8 cellular contexts compared by ENCODE assay signal in the genomic region with DNA sequence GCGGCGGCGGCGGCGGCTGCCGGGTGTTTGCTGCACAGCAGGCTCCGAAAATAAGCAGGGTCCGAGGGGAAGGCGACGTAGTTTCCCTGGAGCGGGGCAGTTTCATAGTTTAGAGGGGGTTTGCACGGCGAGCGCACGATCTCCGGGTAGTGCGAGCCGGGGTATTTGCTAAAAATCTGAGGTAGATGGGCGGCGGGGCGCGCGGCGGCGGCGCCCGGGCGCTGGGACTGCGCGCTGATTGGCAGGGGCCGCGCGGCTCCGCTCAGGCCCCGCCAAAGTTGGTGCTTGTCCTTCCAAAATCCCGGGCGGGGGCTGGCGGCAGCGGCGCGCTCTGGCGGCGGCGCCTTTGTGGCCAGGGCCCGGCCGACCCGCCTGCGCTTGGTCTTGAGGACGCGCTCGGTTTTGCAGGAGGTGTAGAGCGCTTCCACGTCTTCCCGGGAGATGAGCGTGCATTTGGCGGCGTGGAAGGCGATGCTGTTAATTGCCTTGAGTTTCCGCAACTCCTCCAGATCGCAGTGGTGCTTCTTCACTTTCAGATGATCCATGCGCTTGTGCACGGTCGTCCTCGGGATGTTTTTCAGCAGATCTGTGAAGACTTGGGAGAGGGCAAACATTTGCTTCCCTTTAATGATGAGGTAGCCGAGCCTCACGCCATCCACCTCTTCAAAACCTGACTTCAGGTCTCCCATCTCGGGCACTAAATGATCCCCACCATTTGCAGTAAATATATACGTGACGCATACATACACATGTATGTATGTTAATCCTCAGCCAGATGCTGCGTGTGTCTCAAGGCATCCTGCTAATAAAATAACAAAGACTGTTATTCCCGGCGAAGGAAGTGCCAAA. TPM values are rescaled to one million over a fixed set of nuclear protein-coding genes. Genes with fewer than 3 reads are reported as not detected.
DNase-seq lines count a peak whose midpoint lies in the region; ATAC-seq and TF ChIP-seq lines count a peak whose summit lies in the region.

No MANE protein-coding gene starts in this region.

- peak; percentile 64 for ATAC-seq in GM21528 (IDR thresholded peaks at IDR 0.05; ENCODE audit: low FRiP score, unreplicated experiment)

- H3K4me1 Mint-ChIP-seq in activated CD4-positive, alpha-beta memory T cell treated with anti-CD3 and anti-CD28 coated beads, Interleukin-2, amount 10 ng/mL, durations not matched to agents 7 days and 5 days = peaks cover 46% of the 10 kb centered on the region
- peaks cover 82% of the 10 kb centered on the region for H3K4me1 Mint-ChIP-seq in neural crest cell

- H3K27ac Mint-ChIP-seq in activated CD4-positive, alpha-beta memory T cell treated with anti-CD3 and anti-CD28 coated beads, Interleukin-2, amount 10 ng/mL, durations not matched to agents 7 days and 5 days = no peak overlapping the region
- H3K27ac Mint-ChIP-seq in neural crest cell (ENCODE audit: unreplicated experiment) = peak overlapping the region; percentile 95

- TF ChIP-seq CTCF in fibroblast of villous mesenchyme (IDR thresholded peaks at IDR 0.05; ENCODE audit: insufficient read depth, low read depth, low read length) (no peak), neural crest cell (conservative IDR thresholded peaks at IDR 0.05) (peak; percentile 14)

- DNase-seq in NCI-H2227 (lab: John Stamatoyannopoulos, UW; ENCODE audit: unreplicated experiment) (peak; percentile 40), NCI-H2227 treated with DMSO at 0.1 percent for 48 hours (lab: John Stamatoyannopoulos, UW) (no peak), HuH-7.5 (ENCODE audit: low spot score) (peak; percentile 75), fibroblast of villous mesenchyme (ENCODE audit: low read depth) (peak; percentile 67), neural crest cell (ENCODE audit: low read depth, low spot score) (no peak)
- peak; percentile 36 for DNase-seq in activated CD4-positive, alpha-beta memory T cell treated with anti-CD3 and anti-CD28 coated beads, Interleukin-2, amount 10 ng/mL, durations not matched to agents 7 days and 5 days
- no peak for DNase-seq in effector CD8-positive, alpha-beta T cell (lab: John Stamatoyannopoulos, UW)

- H3K9me3 Mint-ChIP-seq in activated CD4-positive, alpha-beta memory T cell treated with anti-CD3 and anti-CD28 coated beads, Interleukin-2, amount 10 ng/mL, durations not matched to agents 7 days and 5 days = no peaks in the 10 kb centered on the region
- no peaks in the 10 kb centered on the region for H3K9me3 Mint-ChIP-seq in neural crest cell

- peaks cover 78% of the 10 kb centered on the region for H3K27me3 Mint-ChIP-seq in activated CD4-positive, alpha-beta memory T cell treated with anti-CD3 and anti-CD28 coated beads, Interleukin-2, amount 10 ng/mL, durations not matched to agents 7 days and 5 days
- H3K27me3 Mint-ChIP-seq in neural crest cell (ENCODE audit: low read depth) = peaks cover 20% of the 10 kb centered on the region

- H3K36me3 Mint-ChIP-seq in activated CD4-positive, alpha-beta memory T cell treated with anti-CD3 and anti-CD28 coated beads, Interleukin-2, amount 10 ng/mL, durations not matched to agents 7 days and 5 days (ENCODE audit: low read depth) = no peaks in the 10 kb centered on the region
- H3K36me3 Mint-ChIP-seq in neural crest cell (ENCODE audit: low read depth) = peaks cover 14% of the 10 kb centered on the region

- POLR2A ChIA-PET in activated CD4-positive, alpha-beta memory T cell treated with anti-CD3 and anti-CD28 coated beads, Interleukin-2, amount 10 ng/mL, durations not matched to agents 7 days and 5 days (lab: Charles Lee) = interaction anchor here (1.0 to 2.0 kb wide), 3 partner anchors 10 to 21 kb away, joined by 3 to 9 read pairs (median 5); no protein-coding TSS in a partner anchor

- H3K4me3 ChIP-seq in fibroblast of villous mesenchyme (ENCODE audit: low read depth, low read length) = peak overlapping the region; percentile 67

- CTCF ChIA-PET in activated CD4-positive, alpha-beta memory T cell treated with anti-CD3 and anti-CD28 coated beads, Interleukin-2, amount 10 ng/mL, durations not matched to agents 7 days and 5 days (lab: Charles Lee) = interaction anchor here (0.7 to 4.0 kb wide), 4 partner anchors 13 to 21 kb away, joined by 3 to 39 read pairs (median 16); no protein-coding TSS in a partner anchor

- peak overlapping the region; percentile 80 for H3K4me3 Mint-ChIP-seq in activated CD4-positive, alpha-beta memory T cell treated with anti-CD3 and anti-CD28 coated beads, Interleukin-2, amount 10 ng/mL, durations not matched to agents 7 days and 5 days
- peak overlapping the region; percentile 95 for H3K4me3 Mint-ChIP-seq in neural crest cell

RNA-seq across cellular contexts. Expression of gene SKIDA1, which starts 8.1 kb away (rescaled TPM):
- total RNA-seq in activated CD4-positive, alpha-beta memory T cell treated with anti-CD3 and anti-CD28 coated beads, Interleukin-2, amount 10 ng/mL, durations not matched to agents 7 days and 5 days = under 1 TPM; 0.25 to 0.38 TPM
- total RNA-seq in fibroblast of villous mesenchyme = 0.32 and 0.43 TPM in 2 replicates
- total RNA-seq in neural crest cell = 52.1 and 53.0 TPM in 2 replicates

RNA-seq across cellular contexts. Expression of gene MLLT10, which starts 16.7 kb away (rescaled TPM):
- total RNA-seq in activated CD4-positive, alpha-beta memory T cell treated with anti-CD3 and anti-CD28 coated beads, Interleukin-2, amount 10 ng/mL, durations not matched to agents 7 days and 5 days = 10 to 100 TPM; 43.0 to 49.9 TPM
- total RNA-seq in fibroblast of villous mesenchyme (46.4 and 50.5 TPM in 2 replicates), neural crest cell (52.6 and 58.1 TPM in 2 replicates)

Comparison
In these comparisons a context has a peak if more than half of its experiments do, and no peak if none do; other contexts are left out.
1. DNase-seq: peak in NCI-H2227 (single experiment), HuH-7.5 (single experiment), activated CD4-positive, alpha-beta memory T cell treated with anti-CD3 and anti-CD28 coated beads, Interleukin-2, amount 10 ng/mL, durations not matched to agents 7 days and 5 days (single experiment) and fibroblast of villous mesenchyme (single experiment); none in NCI-H2227 treated with DMSO at 0.1 percent for 48 hours (single experiment), neural crest cell (single experiment) and effector CD8-positive, alpha-beta T cell (single experiment).
2. RNA of gene SKIDA1, which starts 8.1 kb away (total RNA-seq): 52.1 to 53.0 TPM in neural crest cell; 0.32 to 0.43 TPM in fibroblast of villous mesenchyme and 0.25 to 0.38 TPM in activated CD4-positive, alpha-beta memory T cell treated with anti-CD3 and anti-CD28 coated beads, Interleukin-2, amount 10 ng/mL, durations not matched to agents 7 days and 5 days; every median in the first group is over 10 times any median in the second.